Comparison of ENCODE assay signal across 16 cellular contexts in the genomic region with DNA sequence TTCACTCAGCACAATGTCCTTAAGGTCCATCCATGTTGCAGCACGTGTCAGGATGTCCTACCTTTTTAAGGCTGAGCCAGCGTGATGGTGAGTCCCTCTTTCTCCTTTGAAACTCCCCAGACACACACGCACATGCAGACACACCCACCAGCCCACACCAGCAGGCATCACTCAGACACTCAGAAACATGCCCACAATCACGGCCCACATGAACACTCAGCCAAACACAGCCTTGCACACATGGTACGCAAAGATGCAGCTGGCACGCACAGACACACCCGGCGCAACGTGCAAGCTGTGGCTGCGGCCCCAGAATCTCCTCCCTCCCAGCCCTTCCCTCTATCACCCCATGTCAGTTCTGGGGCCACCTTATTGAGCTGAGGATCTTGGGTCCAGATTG. TPM values are rescaled to one million over a fixed set of nuclear protein-coding genes. Genes with fewer than 3 reads are reported as not detected.
"Had no signal": no experiment of that assay in that cellular context is flagged by ENCODE, and none has a peak within 500 bp of the region (broad histone marks: within the 10 kb centered on the region; RNA-seq: fewer than 3 reads in every experiment).

No MANE protein-coding gene starts in this region.

- H3K9me3 Mint-ChIP-seq: activated naive CD8-positive, alpha-beta T cell treated with anti-CD3 and anti-CD28 coated beads, Interleukin-2, amount 50 U/mL, for 24 hours; dendritic cell treated with granulocyte-macrophage colony-stimulating factor and Interleukin-4, amounts not matched to agents 40 ng/mL and 50 ng/mL, for 4 days had no signal

- H3K27me3 ChIP-seq: gastrocnemius medialis, left lung, sigmoid colon, stomach had no signal

- DNase-seq: activated CD4-positive, alpha-beta T cell treated with anti-CD3 and anti-CD28 coated beads, Interleukin-2, amount 50 U/mL, for 1 hour; activated naive CD4-positive, alpha-beta T cell; activated naive CD8-positive, alpha-beta T cell treated with anti-CD3 and anti-CD28 coated beads, Interleukin-2, amount 50 U/mL, for 24 hours; aorta; cerebellar nuclear complex; effector memory CD4-positive, alpha-beta T cell; gastrocnemius medialis; left lung; nephron progenitor cell; sigmoid colon; stimulated activated CD4-positive, alpha-beta T cell treated with anti-CD3 and anti-CD28 coated beads, Interleukin-1b, Interleukin-23, amount 100 ng/mL, for 48 hours; stomach had no signal

- H3K27me3 Mint-ChIP-seq: activated naive CD8-positive, alpha-beta T cell treated with anti-CD3 and anti-CD28 coated beads, Interleukin-2, amount 50 U/mL, for 24 hours had no signal

- H3K27ac ChIP-seq: left lung, sigmoid colon, stomach had no signal

- H3K4me3 ChIP-seq: gastrocnemius medialis, left lung, sigmoid colon, stomach had no signal

- H3K9me3 ChIP-seq: gastrocnemius medialis, left lung, sigmoid colon, stomach had no signal

- H3K27ac Mint-ChIP-seq: activated naive CD8-positive, alpha-beta T cell treated with anti-CD3 and anti-CD28 coated beads, Interleukin-2, amount 50 U/mL, for 24 hours; dendritic cell treated with granulocyte-macrophage colony-stimulating factor and Interleukin-4, amounts not matched to agents 40 ng/mL and 50 ng/mL, for 4 days had no signal

- H3K4me3 Mint-ChIP-seq: activated naive CD8-positive, alpha-beta T cell treated with anti-CD3 and anti-CD28 coated beads, Interleukin-2, amount 50 U/mL, for 24 hours; dendritic cell treated with granulocyte-macrophage colony-stimulating factor and Interleukin-4, amounts not matched to agents 40 ng/mL and 50 ng/mL, for 4 days; nephron progenitor cell had no signal

- ATAC-seq: activated CD4-positive, CD25-positive, alpha-beta regulatory T cell treated with anti-CD3 and anti-CD28 coated beads, Interleukin-2, amount 50 U/mL, for 24 hours; activated naive CD8-positive, alpha-beta T cell treated with anti-CD3 and anti-CD28 coated beads, Interleukin-2, amount 50 U/mL, for 24 hours; gastrocnemius medialis; left lung had no signal

- FAIRE-seq: islet of Langerhans had no signal

RNA-seq across cellular contexts. Expression of a gene that starts 34.0 kb away (rescaled TPM):
- total RNA-seq: activated CD8-positive, alpha-beta memory T cell treated with anti-CD3 and anti-CD28 coated beads for 36 hours had no signal
